Comparison of ENCODE assay signal across 1 cellular context in genomic region chr11:78072455-78072854, GRCh38.
TF ChIP-seq lines count a peak whose summit lies in the region.

No MANE protein-coding gene starts in this region.

TF ChIP-seq in HepG2, 621 proteins besides CTCF, POLR2A, EP300 and RAD21 (continued from another document):
- no peak for TF ChIP-seq TERF1 (CRISPR knock-in tag; IDR thresholded peaks at IDR 0.05)
- TF ChIP-seq PCBP2 (optimal IDR thresholded peaks at IDR 0.05; ENCODE audit: low read depth, low read length, poor library complexity, severe bottlenecking): no peak
- no peak for TF ChIP-seq ZFP91 (CRISPR knock-in tag; IDR thresholded peaks at IDR 0.05; ENCODE audit: borderline replicate concordance)
- no peak for TF ChIP-seq HNRNPUL1 (IDR thresholded peaks at IDR 0.05; ENCODE audit: low read depth, low read length)
- TF ChIP-seq MTA1 (CRISPR knock-in tag; IDR thresholded peaks at IDR 0.05; ENCODE audit: borderline replicate concordance): no peak
- TF ChIP-seq MIER3 (CRISPR knock-in tag; IDR thresholded peaks at IDR 0.05; ENCODE audit: borderline replicate concordance): no peak
- TF ChIP-seq SMAD1 (CRISPR knock-in tag; IDR thresholded peaks at IDR 0.05; ENCODE audit: borderline replicate concordance, low read depth): no peak
- no peak for TF ChIP-seq TOPORS (CRISPR knock-in tag; IDR thresholded peaks at IDR 0.05)
- TF ChIP-seq TGIF2 (CRISPR knock-in tag; IDR thresholded peaks at IDR 0.05): no peak
- 0 out of 2 replicates have a peak, but pooled peaks have one; percentile 39 for TF ChIP-seq DPF2 (CRISPR knock-in tag; IDR thresholded peaks at IDR 0.05; ENCODE audit: borderline replicate concordance, low read depth)
- TF ChIP-seq STAT5B (CRISPR knock-in tag; IDR thresholded peaks at IDR 0.05): no peak
- TF ChIP-seq ZFY (CRISPR knock-in tag; IDR thresholded peaks at IDR 0.05): peak; percentile 41; the same call in 1 of the 2 replicates
- TF ChIP-seq MBD4 (IDR thresholded peaks at IDR 0.05; ENCODE audit: borderline replicate concordance, low read length): no peak
- no peak for TF ChIP-seq MYPOP (CRISPR knock-in tag; IDR thresholded peaks at IDR 0.05)
- TF ChIP-seq ZBTB8A (CRISPR knock-in tag; IDR thresholded peaks at IDR 0.05; ENCODE audit: borderline replicate concordance, low read depth): no peak
- no peak for TF ChIP-seq CSRNP1 (CRISPR knock-in tag; IDR thresholded peaks at IDR 0.05)
- no peak for TF ChIP-seq ZNF121 (CRISPR knock-in tag; IDR thresholded peaks at IDR 0.05)
- TF ChIP-seq, protein P1, sequence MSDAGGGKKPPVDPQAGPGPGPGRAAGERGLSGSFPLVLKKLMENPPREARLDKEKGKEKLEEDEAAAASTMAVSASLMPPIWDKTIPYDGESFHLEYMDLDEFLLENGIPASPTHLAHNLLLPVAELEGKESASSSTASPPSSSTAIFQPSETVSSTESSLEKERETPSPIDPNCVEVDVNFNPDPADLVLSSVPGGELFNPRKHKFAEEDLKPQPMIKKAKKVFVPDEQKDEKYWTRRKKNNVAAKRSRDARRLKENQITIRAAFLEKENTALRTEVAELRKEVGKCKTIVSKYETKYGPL (CRISPR knock-in tag; IDR thresholded peaks at IDR 0.05): no peak
- TF ChIP-seq DNMT1 (CRISPR knock-in tag; IDR thresholded peaks at IDR 0.05): no peak
- peak; percentile 48; the same call in 1 of the 2 replicates for TF ChIP-seq ZFX (CRISPR knock-in tag; IDR thresholded peaks at IDR 0.05; ENCODE audit: low read depth)
- no peak for TF ChIP-seq SP4 (CRISPR knock-in tag; IDR thresholded peaks at IDR 0.05)
